ENCODE assay signal across 8 cellular contexts in genomic region chr9:78031271-78031825, GRCh38. TPM values are rescaled to one million over a fixed set of nuclear protein-coding genes. Genes with fewer than 3 reads are reported as not detected.
A peak's percentile ranks its signal among the peaks of the same experiment; 100 is the strongest.
DNase-seq lines count a peak whose midpoint lies in the region; ATAC-seq and TF ChIP-seq lines count a peak whose summit lies in the region.

GNAQ (minus strand) TSS chr9:78031811; CDS start chr9:78031235, 576 bp downstream.

- TF ChIP-seq CTCF in psoas muscle (IDR thresholded peaks at IDR 0.05) = no peak

- WGBS in right cardiac atrium = under 1% methylated on average over 97 of the region's 97 CpGs
- 0 to 2% (median 1%) methylated on average over 29 to 93 of the region's 97 CpGs for WGBS in psoas muscle, 3 donors

- H3K4me1 ChIP-seq in right cardiac atrium (ENCODE audit: control insufficient read depth, insufficient read depth, low read length) (no peaks in the 10 kb centered on the region), psoas muscle (peaks cover 23% of the 10 kb centered on the region)

- H3K27ac ChIP-seq in angular gyrus (ENCODE audit: low read depth, low read length) = peak within 1 kb of the TSS; percentile 94
- H3K27ac ChIP-seq in right cardiac atrium (ENCODE audit: low read length) = peak within 1 kb of the TSS; percentile 95
- peak within 1 kb of the TSS; percentile 79 for H3K27ac ChIP-seq in psoas muscle

- intact Hi-C loops in right cardiac atrium (cut with DNase I) (loop anchor here in 2 of 4 donors (5.0 to 10.0 kb wide), 3 partner anchors 54 to 597 kb away; no protein-coding TSS in a partner anchor), psoas muscle (cut with DNase I) (loop anchor here (5.0 to 10.0 kb wide), 5 partner anchors 54 to 597 kb away; no protein-coding TSS in a partner anchor)

- H3K4me3 ChIP-seq in right cardiac atrium (ENCODE audit: low read length) (peak within 1 kb of the TSS; percentile 89), psoas muscle (peak within 1 kb of the TSS; percentile 79)

- H3K36me3 ChIP-seq in psoas muscle (ENCODE audit: insufficient read depth in 1 of 2, low read depth in 1 of 2) = no peaks in the 10 kb centered on the region

- H3K27me3 ChIP-seq in right cardiac atrium (ENCODE audit: control insufficient read depth, insufficient read depth) (no peaks in the 10 kb centered on the region), psoas muscle (ENCODE audit: insufficient read depth in 3 of 3, low read length in 2 of 3) (no peaks in the 10 kb centered on the region)

- ATAC-seq in right cardiac atrium (peak in 1 of 2 donors; percentile 1), psoas muscle (peak in 3 of 4 donors; percentile 3 to 55 (median 4)), HG03039 (IDR thresholded peaks at IDR 0.05; ENCODE audit: unreplicated experiment) (no peak)

- H3K9me3 ChIP-seq in right cardiac atrium (ENCODE audit: control insufficient read depth, low read length) (no peaks in the 10 kb centered on the region), psoas muscle (no peaks in the 10 kb centered on the region)

- DNase-seq in D341Med (ENCODE audit: low spot score) (peak; percentile 66), M059J (ENCODE audit: low read depth) (no peak), right cardiac atrium (peak in 2 of 3 donors; percentile 35 to 73), psoas muscle (peak; percentile 46 to 57), GM19238 (ENCODE audit: insufficient read length, low spot score) (no peak), NOMO-1 treated with DMSO at 0.1 percent for 48 hours (lab: John Stamatoyannopoulos, UW; ENCODE audit: unreplicated experiment) (no peak)

RNA-seq across cellular contexts. Expression of gene GNAQ, which starts in this region (rescaled TPM):
- total RNA-seq in M059J (2014; rRNA removed; shearing (Covaris generic)) = 21.4 and 39.2 TPM in 2 replicates
- total RNA-seq in right cardiac atrium = 10 to 100 TPM in 3 of 4 donors, 1 to 10 TPM in 1; 9.0 to 18.1 (median 16.9) TPM
- 6.0 TPM for polyA plus RNA-seq in right cardiac atrium
- total RNA-seq in psoas muscle = 10 to 100 TPM; 19.4 to 26.6 (median 24.3) TPM
- polyA plus RNA-seq in psoas muscle = 10 to 100 TPM in 2 of 3 donors, 1 to 10 TPM in 1; 8.3 to 26.3 (median 12.2) TPM

Comparison
In these comparisons a context has a peak if more than half of its experiments do, and no peak if none do; other contexts are left out.
1. DNase-seq: peak in D341Med (single experiment), right cardiac atrium (2 of 3) and psoas muscle (2 of 2); none in M059J (single experiment), GM19238 (single experiment) and NOMO-1 treated with DMSO at 0.1 percent for 48 hours (single experiment).
2. Peak in every context shown above with its lines, with median percentiles within 50 percentile points of each other: H3K27ac ChIP-seq.